Comparison of ENCODE assay signal across 1 cellular context in the genomic region with DNA sequence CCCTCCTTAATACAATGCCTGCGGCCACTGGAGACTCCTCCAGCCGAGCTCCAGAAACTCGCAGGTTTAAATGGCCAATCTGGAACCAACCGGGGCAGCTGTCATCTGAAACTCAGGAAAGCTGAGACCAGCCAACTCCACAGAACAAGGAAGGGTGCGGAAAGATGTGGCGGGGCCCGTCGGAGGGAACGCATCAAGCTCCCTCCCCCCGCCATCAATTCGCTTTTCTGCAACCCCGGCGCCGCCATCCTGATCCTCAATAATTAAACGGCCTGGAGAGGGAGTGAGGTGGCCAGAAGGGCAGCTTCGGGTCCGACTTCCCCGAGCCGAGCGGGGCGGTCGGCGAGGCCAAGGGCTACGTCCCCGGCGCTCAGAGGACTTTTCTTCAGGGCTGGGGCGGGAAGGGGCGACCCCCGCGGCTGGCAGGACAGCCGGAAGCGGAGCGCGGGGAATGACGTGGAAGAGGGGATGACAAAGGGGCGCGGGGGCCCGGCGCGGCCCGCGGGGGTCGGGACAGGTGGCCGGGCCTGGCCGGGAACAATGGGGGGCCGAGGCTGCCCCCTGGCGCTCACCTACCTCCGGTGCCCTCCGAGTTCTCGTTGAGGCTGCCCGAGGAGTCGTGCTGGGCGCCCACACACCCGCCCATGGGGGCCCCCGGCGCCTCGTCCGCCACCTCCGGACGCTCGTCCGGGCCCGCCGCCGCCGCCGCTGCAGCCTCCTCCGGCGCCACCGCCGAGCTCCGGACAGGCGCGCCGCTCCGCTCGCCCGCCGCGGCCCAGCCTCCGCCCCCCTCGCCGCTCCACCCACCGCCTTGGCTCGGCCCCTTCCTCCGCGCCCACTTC.
A peak's percentile ranks its signal among the peaks of the same experiment; 100 is the strongest.
TF ChIP-seq lines count a peak whose summit lies in the region.

TSS of gene UBTD2 (minus strand) at position 745 of the 842 bp plus-strand sequence. CDS start at position 646, 99 bp downstream.

TF ChIP-seq in IMR-90, 13 proteins besides CTCF, POLR2A, EP300 and RAD21:
- TF ChIP-seq MXI1 (IDR thresholded peaks at IDR 0.05; ENCODE audit: borderline replicate concordance, low read depth, low read length) (peak; percentile 73; the same call in 1 of the 2 replicates), RFX5 (IDR thresholded peaks at IDR 0.05; ENCODE audit: low read depth, low read length) (peak; percentile 81), MAZ (IDR thresholded peaks at IDR 0.05; ENCODE audit: borderline replicate concordance, low read depth, low read length) (0 out of 2 replicates have a peak, but pooled peaks have one; percentile 31), ELK1 (IDR thresholded peaks at IDR 0.05; ENCODE audit: borderline replicate concordance, low read depth, low read length) (no peak), RCOR1 (IDR thresholded peaks at IDR 0.05; ENCODE audit: insufficient replicate concordance, low read length) (no peak)
